Comparison of ENCODE assay signal across 25 cellular contexts in the genomic region with DNA sequence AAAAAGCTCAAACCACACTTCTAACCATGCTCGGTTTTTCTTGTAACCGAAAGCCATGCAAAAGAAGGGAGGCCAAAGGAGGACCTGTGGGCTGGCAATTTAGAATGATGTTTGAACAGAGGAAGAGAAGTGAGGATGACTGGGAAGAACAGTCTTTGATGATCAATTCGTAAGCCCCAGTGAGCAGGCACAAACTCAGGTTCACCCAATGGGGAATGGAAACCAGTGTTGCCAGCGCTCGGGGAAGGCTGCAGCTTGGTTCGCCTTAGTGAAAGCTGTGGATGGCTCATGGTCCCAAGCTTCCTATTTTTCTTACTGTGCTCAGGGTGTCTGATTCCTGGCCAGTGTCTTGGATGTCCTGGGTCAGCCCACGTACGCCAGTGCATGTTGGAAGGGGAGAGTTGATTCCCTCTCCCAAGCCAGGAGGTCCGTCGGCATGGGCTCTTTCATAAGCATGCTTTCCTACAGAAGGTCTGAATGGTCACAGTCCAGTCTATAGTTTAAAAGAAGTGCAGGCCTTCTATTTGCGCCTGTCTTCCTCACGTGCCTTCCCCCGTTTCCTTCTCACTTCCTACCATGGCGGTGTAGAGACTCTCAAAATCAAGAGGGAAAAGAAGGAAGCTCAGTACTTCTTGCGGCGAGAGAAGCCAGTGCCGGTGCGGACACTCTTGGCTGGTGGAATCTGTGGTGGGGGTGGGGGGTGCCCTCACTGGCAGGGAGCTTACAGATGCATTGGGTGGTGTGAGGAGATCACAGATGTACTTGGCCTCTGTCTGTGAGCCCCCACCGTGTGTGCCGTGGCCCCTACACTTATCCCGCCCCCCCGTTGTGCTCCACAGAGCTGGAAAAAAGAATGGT.
DNase-seq lines count a peak whose midpoint lies in the region; ATAC-seq and TF ChIP-seq lines count a peak whose summit lies in the region.
"Had no signal": no experiment of that assay in that cellular context is flagged by ENCODE, and none has a peak within 500 bp of the region (broad histone marks: within the 10 kb centered on the region; RNA-seq: fewer than 3 reads in every experiment).

No MANE protein-coding gene starts in this region.

- no peak overlapping the region for H3K4ac ChIP-seq in neuronal stem cell (ENCODE audit: low read length)

- no peak overlapping the region for H4K91ac ChIP-seq in neuronal stem cell (ENCODE audit: low read depth, low read length, poor library complexity)

- H3K27me3 Mint-ChIP-seq in activated T-helper 2 cell treated with anti-CD3 and anti-CD28 coated beads, Interferon-gamma antibody, Interleukin-2, Interleukin-4, amounts not matched to agents 10 μg/mL and 5 μg/mL and 100 μg/mL, durations not matched to agents 14 hours and 24 hours and 36 hours (ENCODE audit: low read depth): no peaks in the 10 kb centered on the region

- peaks cover 3% of the 10 kb centered on the region for H3K9me3 Mint-ChIP-seq in activated T-helper 2 cell treated with anti-CD3 and anti-CD28 coated beads, Interferon-gamma antibody, Interleukin-2, Interleukin-4, amounts not matched to agents 10 μg/mL and 5 μg/mL and 100 μg/mL, durations not matched to agents 14 hours and 24 hours and 36 hours

- H3K14ac ChIP-seq in neuronal stem cell (ENCODE audit: low read length): no peak overlapping the region

- DNase-seq in head of caudate nucleus: peak in 25 of 42 donors; percentile 25 to 75 (median 46)
- no peak for DNase-seq in neuronal stem cell (ENCODE audit: low spot score)
- DNase-seq in suprapubic skin (ENCODE audit: low spot score in 2 of 2): no peak
- DNase-seq in occipital lobe (lab: John Stamatoyannopoulos, UW): no peak
- DNase-seq in activated T-helper 2 cell treated with anti-CD3 and anti-CD28 coated beads, Interferon-gamma antibody, Interleukin-2, Interleukin-4, amounts not matched to agents 10 μg/mL and 5 μg/mL and 100 μg/mL, durations not matched to agents 14 hours and 24 hours and 36 hours (ENCODE audit: low spot score): no peak
- DNase-seq in NOMO-1 treated with dmso at 0.1 percent for 144 hours (lab: John Stamatoyannopoulos, UW; ENCODE audit: unreplicated experiment): no peak
- DNase-seq: activated B cell treated with CpG ODN at 0.5 μM for 24 hours; activated CD4-positive, alpha-beta T cell treated with anti-CD3 and anti-CD28 coated beads, Interleukin-2, amount 50 U/mL, for 4 hours; activated naive CD4-positive, alpha-beta T cell treated with anti-CD3 and anti-CD28 coated beads, Interleukin-2, amount 10 ng/mL, durations not matched to agents 7 days and 5 days; brain microvascular endothelial cell; DMS53; effector CD4-positive, alpha-beta T cell; erythroblast; H7; mesendoderm; NCI-H1436; NCI-H345; NCI-H748 treated with DMSO at 0.1 percent for 48 hours; stimulated activated CD4-positive, alpha-beta T cell treated with anti-CD3 and anti-CD28 coated beads, Interleukin-4, amount 100 ng/mL, for 24 hours had no signal

- H2BK15ac ChIP-seq in neuronal stem cell (ENCODE audit: low read length): no peak overlapping the region

- H2BK120ac ChIP-seq in neuronal stem cell (ENCODE audit: low read depth, low read length): no peak overlapping the region

- no peak for ATAC-seq in GM21447 (IDR thresholded peaks at IDR 0.05; ENCODE audit: unreplicated experiment)
- ATAC-seq: stimulated activated effector memory CD8-positive, alpha-beta T cell treated with anti-CD3 and anti-CD28 coated beads, Interleukin-12 subunit alpha, Interleukin-12 subunit beta, amount 100 ng/mL, for 72 hours had no signal

- peak overlapping the region; percentile 22 for H3K18ac ChIP-seq in neuronal stem cell (ENCODE audit: low read length)

- no peak for TF ChIP-seq CTCF in VCaP (conservative IDR thresholded peaks at IDR 0.05)
- TF ChIP-seq CTCF in suprapubic skin (IDR thresholded peaks at IDR 0.05): no peak

- H3K9ac ChIP-seq in neuronal stem cell (ENCODE audit: low read depth, low read length, poor library complexity): no peak overlapping the region
- H3K9ac ChIP-seq: BLaER1 had no signal

- no peaks in the 10 kb centered on the region for H3K79me1 ChIP-seq in neuronal stem cell (ENCODE audit: low read depth, low read length)

- TF ChIP-seq EP300 in suprapubic skin (IDR thresholded peaks at IDR 0.05): no peak

- intact Hi-C loops in head of caudate nucleus (cut with DNase I): no loop called here
- intact Hi-C loops in activated T-helper 2 cell treated with anti-CD3 and anti-CD28 coated beads, Interferon-gamma antibody, Interleukin-2, Interleukin-4, amounts not matched to agents 10 μg/mL and 5 μg/mL and 100 μg/mL, durations not matched to agents 14 hours and 24 hours and 36 hours (cut with micrococcal nuclease): no loop called here

- H3K27ac ChIP-seq in VCaP (peak overlapping the region; percentile 77), neuronal stem cell (replicated peaks; ENCODE audit: low read length) (no peak overlapping the region), suprapubic skin (peak overlapping the region; percentile 65)
- H3K27ac ChIP-seq: BLaER1, brain microvascular endothelial cell, SJSA1 had no signal

- H3K4me3 ChIP-seq in neuronal stem cell (ENCODE audit: low read length in 2 of 2) (no peak overlapping the region), suprapubic skin (no peak overlapping the region)
- H3K4me3 ChIP-seq: BLaER1, right atrium auricular region, SJSA1 had no signal

- no peak for TF ChIP-seq POLR2A in suprapubic skin (IDR thresholded peaks at IDR 0.05)

- H3K4me2 ChIP-seq in neuronal stem cell (ENCODE audit: insufficient read depth, low read length, poor library complexity, severe bottlenecking): no peak overlapping the region
- H3K4me2 ChIP-seq: BLaER1 had no signal

- no peak overlapping the region for H2AK5ac ChIP-seq in neuronal stem cell (ENCODE audit: low read depth, low read length)

- H3K4me1 Mint-ChIP-seq in activated T-helper 2 cell treated with anti-CD3 and anti-CD28 coated beads, Interferon-gamma antibody, Interleukin-2, Interleukin-4, amounts not matched to agents 10 μg/mL and 5 μg/mL and 100 μg/mL, durations not matched to agents 14 hours and 24 hours and 36 hours (ENCODE audit: low read depth): no peaks in the 10 kb centered on the region
- H3K4me1 Mint-ChIP-seq: activated B cell treated with CpG ODN at 0.5 μM for 24 hours; activated naive CD4-positive, alpha-beta T cell treated with anti-CD3 and anti-CD28 coated beads, Interleukin-2, amount 10 ng/mL, durations not matched to agents 7 days and 5 days; stimulated activated effector memory CD8-positive, alpha-beta T cell treated with anti-CD3 and anti-CD28 coated beads, Interleukin-12 subunit alpha, Interleukin-12 subunit beta, amount 100 ng/mL, for 72 hours had no signal

- no peak overlapping the region for H3K27ac Mint-ChIP-seq in activated T-helper 2 cell treated with anti-CD3 and anti-CD28 coated beads, Interferon-gamma antibody, Interleukin-2, Interleukin-4, amounts not matched to agents 10 μg/mL and 5 μg/mL and 100 μg/mL, durations not matched to agents 14 hours and 24 hours and 36 hours
- H3K27ac Mint-ChIP-seq: activated B cell treated with CpG ODN at 0.5 μM for 24 hours; activated naive CD4-positive, alpha-beta T cell treated with anti-CD3 and anti-CD28 coated beads, Interleukin-2, amount 10 ng/mL, durations not matched to agents 7 days and 5 days; stimulated activated effector memory CD8-positive, alpha-beta T cell treated with anti-CD3 and anti-CD28 coated beads, Interleukin-12 subunit alpha, Interleukin-12 subunit beta, amount 100 ng/mL, for 72 hours had no signal

- H3K4me3 Mint-ChIP-seq in activated T-helper 2 cell treated with anti-CD3 and anti-CD28 coated beads, Interferon-gamma antibody, Interleukin-2, Interleukin-4, amounts not matched to agents 10 μg/mL and 5 μg/mL and 100 μg/mL, durations not matched to agents 14 hours and 24 hours and 36 hours (ENCODE audit: low read depth): no peak overlapping the region
- H3K4me3 Mint-ChIP-seq: activated B cell treated with CpG ODN at 0.5 μM for 24 hours; activated naive CD4-positive, alpha-beta T cell treated with anti-CD3 and anti-CD28 coated beads, Interleukin-2, amount 10 ng/mL, durations not matched to agents 7 days and 5 days; stimulated activated effector memory CD8-positive, alpha-beta T cell treated with anti-CD3 and anti-CD28 coated beads, Interleukin-12 subunit alpha, Interleukin-12 subunit beta, amount 100 ng/mL, for 72 hours had no signal

- H3K36me3 Mint-ChIP-seq in activated T-helper 2 cell treated with anti-CD3 and anti-CD28 coated beads, Interferon-gamma antibody, Interleukin-2, Interleukin-4, amounts not matched to agents 10 μg/mL and 5 μg/mL and 100 μg/mL, durations not matched to agents 14 hours and 24 hours and 36 hours (ENCODE audit: low read depth): no peaks in the 10 kb centered on the region
- H3K36me3 Mint-ChIP-seq: activated naive CD4-positive, alpha-beta T cell treated with anti-CD3 and anti-CD28 coated beads, Interleukin-2, amount 10 ng/mL, durations not matched to agents 7 days and 5 days; stimulated activated effector memory CD8-positive, alpha-beta T cell treated with anti-CD3 and anti-CD28 coated beads, Interleukin-12 subunit alpha, Interleukin-12 subunit beta, amount 100 ng/mL, for 72 hours had no signal

- no peak overlapping the region for H4K8ac ChIP-seq in neuronal stem cell (ENCODE audit: low read depth, low read length)

- H2BK5ac ChIP-seq in neuronal stem cell (ENCODE audit: low read length): no peak overlapping the region

- H3K9me3 ChIP-seq in neuronal stem cell (replicated peaks in 1 of 2; ENCODE audit: control insufficient read depth in 2 of 2, insufficient read depth in 1 of 2, low read depth in 1 of 2, low read length in 2 of 2) (peaks cover 7 to 9% of the 10 kb centered on the region in 2 donors), suprapubic skin (no peaks in the 10 kb centered on the region)
- H3K9me3 ChIP-seq: SJSA1 had no signal

- H2AFZ ChIP-seq in neuronal stem cell (ENCODE audit: low read length): no peak overlapping the region

- peaks cover 6 to 7% of the 10 kb centered on the region in 2 donors for H3K4me1 ChIP-seq in neuronal stem cell (ENCODE audit: control insufficient read depth in 2 of 2, insufficient read depth in 1 of 2, low read depth in 1 of 2, low read length in 2 of 2)
- H3K4me1 ChIP-seq in suprapubic skin: peaks cover 14% of the 10 kb centered on the region
- H3K4me1 ChIP-seq: SJSA1 had no signal

- no CpG with 5 or more reads among the region's 22 CpGs for WGBS in neuronal stem cell (ENCODE audit: extremely low coverage in 2 of 2, insufficient read length in 2 of 2, insufficient replicate concordance in 1 of 2), 2 donors
- 82% methylated on average over 21 of the region's 22 CpGs for WGBS in suprapubic skin

- no peaks in the 10 kb centered on the region for H3K36me3 ChIP-seq in neuronal stem cell (replicated peaks in 1 of 2; ENCODE audit: control insufficient read depth in 2 of 2, insufficient read depth in 2 of 2, low read length in 2 of 2)
- no peaks in the 10 kb centered on the region for H3K36me3 ChIP-seq in suprapubic skin
- H3K36me3 ChIP-seq: brain microvascular endothelial cell, right atrium auricular region, SJSA1 had no signal

- H3K27me3 ChIP-seq in neuronal stem cell (ENCODE audit: control insufficient read depth in 3 of 3, insufficient read depth in 3 of 3, low read depth in 1 of 3, low read length in 3 of 3) (no peaks in the 10 kb centered on the region), suprapubic skin (no peaks in the 10 kb centered on the region)
- H3K27me3 ChIP-seq: BLaER1, brain microvascular endothelial cell, right atrium auricular region, SJSA1 had no signal

- no peak overlapping the region for H3K23ac ChIP-seq in neuronal stem cell (ENCODE audit: low read depth, low read length, poor library complexity)

- no peak overlapping the region for H2BK12ac ChIP-seq in neuronal stem cell (ENCODE audit: low read length)

Comparison
In these comparisons a context has a peak if more than half of its experiments do, and no peak if none do; other contexts are left out.
1. DNase-seq: peak in head of caudate nucleus (25 of 42); none in neuronal stem cell (single experiment), suprapubic skin (0 of 2), occipital lobe (single experiment), activated T-helper 2 cell treated with anti-CD3 and anti-CD28 coated beads, Interferon-gamma antibody, Interleukin-2, Interleukin-4, amounts not matched to agents 10 μg/mL and 5 μg/mL and 100 μg/mL, durations not matched to agents 14 hours and 24 hours and 36 hours (single experiment) and NOMO-1 treated with dmso at 0.1 percent for 144 hours (single experiment).